In the genomic region with DNA sequence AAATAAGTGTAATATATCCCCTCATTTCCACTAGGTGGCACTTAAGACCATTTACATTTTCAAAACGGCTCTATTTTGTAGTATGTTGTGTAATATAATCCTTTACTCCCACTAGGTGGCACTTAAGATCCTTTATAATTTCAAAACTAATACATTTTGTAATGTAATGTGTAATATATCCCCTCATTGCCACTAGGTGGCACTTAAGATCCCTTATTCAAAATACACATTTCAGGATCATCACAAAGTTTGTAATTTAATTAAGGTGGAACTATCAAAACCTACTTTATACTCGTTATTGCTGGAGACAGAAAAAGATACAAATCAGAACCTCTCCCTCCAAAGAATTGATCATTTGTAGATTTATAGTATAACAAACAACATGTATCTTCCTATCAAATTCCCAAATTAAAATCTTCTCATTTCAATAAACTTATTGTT, we compare ENCODE assay signal across 8 cellular contexts.
DNase-seq lines count a peak whose midpoint lies in the region; ATAC-seq, FAIRE-seq and TF ChIP-seq lines count a peak whose summit lies in the region.

No MANE protein-coding gene starts in this region.

- H3K27me3 Mint-ChIP-seq in activated CD8-positive, alpha-beta T cell treated with anti-CD3 and anti-CD28 coated beads for 36 hours: peaks cover 2% of the 10 kb centered on the region
- H3K27me3 Mint-ChIP-seq in activated naive CD4-positive, alpha-beta T cell treated with anti-CD3 and anti-CD28 coated beads, Interleukin-2, amount 10 ng/mL, durations not matched to agents 7 days and 5 days: no peaks in the 10 kb centered on the region

- ATAC-seq in GM19328 (IDR thresholded peaks at IDR 0.05; ENCODE audit: unreplicated experiment) (peak; percentile 98), HG03342 (IDR thresholded peaks at IDR 0.05; ENCODE audit: unreplicated experiment) (peak; percentile 94), Right ventricle myocardium superior (ENCODE audit: poor library complexity) (peak; percentile 92)
- peak; percentile 98 for ATAC-seq in activated CD8-positive, alpha-beta T cell treated with anti-CD3 and anti-CD28 coated beads for 36 hours

- FAIRE-seq in D721Med (lab: Jason Lieb, UNC): peak; percentile 97

- intact Hi-C loops in activated CD8-positive, alpha-beta T cell treated with anti-CD3 and anti-CD28 coated beads for 36 hours (cut with micrococcal nuclease): loop anchor here (1.0 to 10.0 kb wide), 3 partner anchors 132 to 237 kb away; a partner anchor contains a TSS
- intact Hi-C loops in Right ventricle myocardium superior (cut with DNase I): loop anchor here (5.0 to 10.0 kb wide), 3 partner anchors 189 to 388 kb away; no protein-coding TSS in a partner anchor

- H3K4me3 Mint-ChIP-seq in activated CD8-positive, alpha-beta T cell treated with anti-CD3 and anti-CD28 coated beads for 36 hours: no peak overlapping the region
- H3K4me3 Mint-ChIP-seq in activated naive CD4-positive, alpha-beta T cell treated with anti-CD3 and anti-CD28 coated beads, Interleukin-2, amount 10 ng/mL, durations not matched to agents 7 days and 5 days: no peak overlapping the region

- no peaks in the 10 kb centered on the region for H3K36me3 Mint-ChIP-seq in activated CD8-positive, alpha-beta T cell treated with anti-CD3 and anti-CD28 coated beads for 36 hours (ENCODE audit: low read depth)
- no peaks in the 10 kb centered on the region for H3K36me3 Mint-ChIP-seq in activated naive CD4-positive, alpha-beta T cell treated with anti-CD3 and anti-CD28 coated beads, Interleukin-2, amount 10 ng/mL, durations not matched to agents 7 days and 5 days

- H3K27ac Mint-ChIP-seq in activated CD8-positive, alpha-beta T cell treated with anti-CD3 and anti-CD28 coated beads for 36 hours: no peak overlapping the region
- H3K27ac Mint-ChIP-seq in activated naive CD4-positive, alpha-beta T cell treated with anti-CD3 and anti-CD28 coated beads, Interleukin-2, amount 10 ng/mL, durations not matched to agents 7 days and 5 days: no peak overlapping the region

- DNase-seq in D721Med (ENCODE audit: insufficient read length, low spot score) (no peak), NCI-H2196 treated with DMSO at 0.1 percent for 48 hours (lab: John Stamatoyannopoulos, UW; ENCODE audit: unreplicated experiment) (peak; percentile 36), Right ventricle myocardium superior (no peak), renal cortical epithelial cell (ENCODE audit: low read depth) (peak; percentile 86)
- no peak for DNase-seq in activated CD8-positive, alpha-beta T cell treated with anti-CD3 and anti-CD28 coated beads for 36 hours
- DNase-seq in activated naive CD4-positive, alpha-beta T cell treated with anti-CD3 and anti-CD28 coated beads, Interleukin-2, amount 10 ng/mL, durations not matched to agents 7 days and 5 days: no peak

- no peaks in the 10 kb centered on the region for H3K9me3 Mint-ChIP-seq in activated CD8-positive, alpha-beta T cell treated with anti-CD3 and anti-CD28 coated beads for 36 hours
- H3K9me3 Mint-ChIP-seq in activated naive CD4-positive, alpha-beta T cell treated with anti-CD3 and anti-CD28 coated beads, Interleukin-2, amount 10 ng/mL, durations not matched to agents 7 days and 5 days: no peaks in the 10 kb centered on the region

- CTCF ChIA-PET in activated CD8-positive, alpha-beta T cell treated with anti-CD3 and anti-CD28 coated beads for 36 hours (lab: Charles Lee): no interaction called here
- CTCF ChIA-PET in activated naive CD4-positive, alpha-beta T cell treated with anti-CD3 and anti-CD28 coated beads, Interleukin-2, amount 10 ng/mL, durations not matched to agents 7 days and 5 days (lab: Charles Lee): interaction anchor here (1.1 kb wide), 1 partner anchor 1168 kb away, joined by 3 read pairs; no protein-coding TSS in a partner anchor

- no peaks in the 10 kb centered on the region for H3K4me1 Mint-ChIP-seq in activated CD8-positive, alpha-beta T cell treated with anti-CD3 and anti-CD28 coated beads for 36 hours (ENCODE audit: low read depth)
- H3K4me1 Mint-ChIP-seq in activated naive CD4-positive, alpha-beta T cell treated with anti-CD3 and anti-CD28 coated beads, Interleukin-2, amount 10 ng/mL, durations not matched to agents 7 days and 5 days: no peaks in the 10 kb centered on the region

- peak; percentile 79 for TF ChIP-seq CTCF in D721Med (IDR thresholded peaks at IDR 0.05; ENCODE audit: insufficient read depth, missing control alignments)
- peak; percentile 74 for TF ChIP-seq CTCF in activated CD8-positive, alpha-beta T cell treated with anti-CD3 and anti-CD28 coated beads for 36 hours (IDR thresholded peaks at IDR 0.05)

- POLR2A ChIA-PET in activated CD8-positive, alpha-beta T cell treated with anti-CD3 and anti-CD28 coated beads for 36 hours (lab: Charles Lee): no interaction called here

Comparison
In these comparisons a context has a peak if more than half of its experiments do, and no peak if none do; other contexts are left out.
1. DNase-seq: peak in NCI-H2196 treated with DMSO at 0.1 percent for 48 hours (single experiment) and renal cortical epithelial cell (single experiment); none in D721Med (single experiment), activated CD8-positive, alpha-beta T cell treated with anti-CD3 and anti-CD28 coated beads for 36 hours (single experiment), Right ventricle myocardium superior (single experiment) and activated naive CD4-positive, alpha-beta T cell treated with anti-CD3 and anti-CD28 coated beads, Interleukin-2, amount 10 ng/mL, durations not matched to agents 7 days and 5 days (single experiment).
2. Peak in every context shown above with its lines, with median percentiles within 50 percentile points of each other: ATAC-seq.